Comparison of ENCODE assay signal across 1 cellular context in the genomic region with DNA sequence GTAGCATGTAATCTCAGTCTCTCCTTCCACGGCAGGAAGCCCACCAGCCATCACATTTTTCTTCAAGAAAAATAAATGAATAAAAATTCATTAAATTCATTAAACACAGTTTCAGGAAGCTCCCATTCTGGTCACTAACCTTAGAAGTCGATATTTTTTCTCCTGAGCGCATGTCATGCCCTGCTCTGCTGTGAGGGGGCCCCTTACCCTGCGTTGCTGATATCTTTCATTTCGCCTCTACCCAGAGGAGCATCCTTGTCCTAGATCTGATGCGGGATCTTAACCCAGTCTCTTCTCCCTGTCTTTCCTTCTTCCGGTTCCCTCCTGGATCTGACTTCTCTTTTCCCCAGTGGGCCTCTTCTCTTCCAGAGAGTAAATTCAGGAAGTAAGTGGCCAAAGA.
TF ChIP-seq lines count a peak whose summit lies in the region.

No MANE protein-coding gene starts in this region.

TF ChIP-seq in GM23338, 12 proteins besides CTCF, POLR2A, EP300 and RAD21 (continued from another document):
- TF ChIP-seq, protein P1, sequence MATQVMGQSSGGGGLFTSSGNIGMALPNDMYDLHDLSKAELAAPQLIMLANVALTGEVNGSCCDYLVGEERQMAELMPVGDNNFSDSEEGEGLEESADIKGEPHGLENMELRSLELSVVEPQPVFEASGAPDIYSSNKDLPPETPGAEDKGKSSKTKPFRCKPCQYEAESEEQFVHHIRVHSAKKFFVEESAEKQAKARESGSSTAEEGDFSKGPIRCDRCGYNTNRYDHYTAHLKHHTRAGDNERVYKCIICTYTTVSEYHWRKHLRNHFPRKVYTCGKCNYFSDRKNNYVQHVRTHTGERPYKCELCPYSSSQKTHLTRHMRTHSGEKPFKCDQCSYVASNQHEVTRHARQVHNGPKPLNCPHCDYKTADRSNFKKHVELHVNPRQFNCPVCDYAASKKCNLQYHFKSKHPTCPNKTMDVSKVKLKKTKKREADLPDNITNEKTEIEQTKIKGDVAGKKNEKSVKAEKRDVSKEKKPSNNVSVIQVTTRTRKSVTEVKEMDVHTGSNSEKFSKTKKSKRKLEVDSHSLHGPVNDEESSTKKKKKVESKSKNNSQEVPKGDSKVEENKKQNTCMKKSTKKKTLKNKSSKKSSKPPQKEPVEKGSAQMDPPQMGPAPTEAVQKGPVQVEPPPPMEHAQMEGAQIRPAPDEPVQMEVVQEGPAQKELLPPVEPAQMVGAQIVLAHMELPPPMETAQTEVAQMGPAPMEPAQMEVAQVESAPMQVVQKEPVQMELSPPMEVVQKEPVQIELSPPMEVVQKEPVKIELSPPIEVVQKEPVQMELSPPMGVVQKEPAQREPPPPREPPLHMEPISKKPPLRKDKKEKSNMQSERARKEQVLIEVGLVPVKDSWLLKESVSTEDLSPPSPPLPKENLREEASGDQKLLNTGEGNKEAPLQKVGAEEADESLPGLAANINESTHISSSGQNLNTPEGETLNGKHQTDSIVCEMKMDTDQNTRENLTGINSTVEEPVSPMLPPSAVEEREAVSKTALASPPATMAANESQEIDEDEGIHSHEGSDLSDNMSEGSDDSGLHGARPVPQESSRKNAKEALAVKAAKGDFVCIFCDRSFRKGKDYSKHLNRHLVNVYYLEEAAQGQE (IDR thresholded peaks at IDR 0.05; ENCODE audit: unreplicated experiment): no peak
- TF ChIP-seq JUNB (IDR thresholded peaks at IDR 0.05; ENCODE audit: unreplicated experiment) (no peak), CREB1 (CRISPR knock-in tag; IDR thresholded peaks at IDR 0.05; ENCODE audit: low read depth) (no peak), STAT1 (IDR thresholded peaks at IDR 0.05; ENCODE audit: unreplicated experiment) (no peak)
